ENCODE assay signal across 1 cellular context in the genomic region with DNA sequence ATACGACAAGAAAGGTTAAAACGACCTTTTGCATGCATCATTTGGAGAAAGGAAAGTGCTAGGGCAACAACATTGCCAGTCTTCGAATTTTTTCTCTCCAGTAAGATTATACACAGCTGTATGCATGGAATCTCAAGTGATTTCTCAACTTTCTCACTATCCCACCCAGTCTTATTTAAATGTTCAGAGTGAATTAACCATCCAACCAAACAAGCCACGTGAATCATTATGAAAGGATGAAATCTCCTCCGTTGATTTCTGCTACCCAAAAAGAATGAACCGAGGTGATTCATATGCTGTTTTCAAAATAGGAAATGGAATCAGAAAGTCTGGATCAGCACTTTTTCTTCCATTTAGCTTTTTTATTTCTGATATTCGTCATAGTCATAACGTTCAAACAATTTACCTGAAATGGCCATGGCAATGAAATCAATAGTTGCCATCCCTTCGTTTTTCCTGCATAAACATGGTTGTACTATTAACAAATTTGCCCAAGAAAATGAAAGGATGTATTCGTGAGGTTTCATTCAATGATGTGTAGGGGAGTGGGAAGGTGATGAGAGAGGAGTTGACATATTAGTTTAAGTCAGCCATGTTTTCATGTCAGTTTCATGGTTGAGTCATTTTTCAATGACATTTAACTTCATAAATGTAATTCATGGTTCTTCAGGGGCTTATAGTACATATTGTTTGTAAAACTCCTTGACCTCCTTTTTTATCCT.
A peak's percentile ranks its signal among the peaks of the same experiment; 100 is the strongest.
TF ChIP-seq lines count a peak whose summit lies in the region.

No MANE protein-coding gene starts in this region.

TF ChIP-seq in IMR-90, 13 proteins besides CTCF, POLR2A, EP300 and RAD21:
- TF ChIP-seq, protein P1, sequence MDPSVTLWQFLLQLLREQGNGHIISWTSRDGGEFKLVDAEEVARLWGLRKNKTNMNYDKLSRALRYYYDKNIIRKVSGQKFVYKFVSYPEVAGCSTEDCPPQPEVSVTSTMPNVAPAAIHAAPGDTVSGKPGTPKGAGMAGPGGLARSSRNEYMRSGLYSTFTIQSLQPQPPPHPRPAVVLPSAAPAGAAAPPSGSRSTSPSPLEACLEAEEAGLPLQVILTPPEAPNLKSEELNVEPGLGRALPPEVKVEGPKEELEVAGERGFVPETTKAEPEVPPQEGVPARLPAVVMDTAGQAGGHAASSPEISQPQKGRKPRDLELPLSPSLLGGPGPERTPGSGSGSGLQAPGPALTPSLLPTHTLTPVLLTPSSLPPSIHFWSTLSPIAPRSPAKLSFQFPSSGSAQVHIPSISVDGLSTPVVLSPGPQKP (IDR thresholded peaks at IDR 0.05; ENCODE audit: borderline replicate concordance, low read depth, low read length), result no peak
- TF ChIP-seq RCOR1 (IDR thresholded peaks at IDR 0.05; ENCODE audit: insufficient replicate concordance, low read length) (no peak), SMC3 (IDR thresholded peaks at IDR 0.05; ENCODE audit: low read depth, low read length) (no peak), MXI1 (IDR thresholded peaks at IDR 0.05; ENCODE audit: borderline replicate concordance, low read depth, low read length) (no peak), MAFK (IDR thresholded peaks at IDR 0.05; ENCODE audit: low read depth, low read length) (peak; percentile 56), CHD1 (IDR thresholded peaks at IDR 0.05; ENCODE audit: low read depth, low read length) (no peak)
